In the genomic region with DNA sequence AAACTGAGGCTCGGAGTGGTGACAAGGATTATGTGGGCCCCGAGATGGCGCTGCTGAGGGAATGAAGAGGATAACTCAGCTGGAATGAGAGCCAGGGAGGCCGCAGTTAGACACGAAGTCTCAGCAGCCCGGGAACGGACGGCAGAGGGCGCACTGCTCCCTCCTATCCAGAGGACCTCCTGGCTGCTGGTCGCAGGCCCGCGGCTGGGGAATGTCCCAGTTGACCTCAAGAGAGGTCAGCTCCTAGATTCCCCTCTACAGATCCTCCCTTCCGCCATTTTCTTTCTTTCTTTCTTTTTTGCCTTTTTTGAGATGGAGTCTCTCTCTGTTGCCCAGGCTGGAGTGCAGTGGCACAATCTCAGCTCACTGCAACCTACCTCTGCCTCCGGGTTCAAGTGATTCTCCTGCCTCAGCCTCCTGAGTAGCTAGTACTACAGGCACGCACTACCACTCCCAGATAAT, we compare ENCODE assay signal across 8 cellular contexts. TPM values are rescaled to one million over a fixed set of nuclear protein-coding genes. Genes with fewer than 3 reads are reported as not detected.
DNase-seq lines count a peak whose midpoint lies in the region; ATAC-seq and TF ChIP-seq lines count a peak whose summit lies in the region.

No MANE protein-coding gene starts in this region.

- no peak overlapping the region for H3K27ac ChIP-seq in uterus

- peak; percentile 46 for DNase-seq in DMS 273 treated with DMSO at 0.1 percent for 48 hours (lab: John Stamatoyannopoulos, UW)
- DNase-seq in KG1 (lab: John Stamatoyannopoulos, UW), result peak; percentile 17
- peak; percentile 32 for DNase-seq in SHP77 treated with DMSO at 0.1 percent for 48 hours (lab: John Stamatoyannopoulos, UW)
- peak; percentile 86 for DNase-seq in activated effector memory CD4-positive, alpha-beta T cell treated with anti-CD3 and anti-CD28 coated beads, Interleukin-2, amount 50 U/mL, for 16 hours
- DNase-seq in glomerular endothelial cell (ENCODE audit: extremely low read depth, low read depth, low spot score), result peak; percentile 52
- DNase-seq in pons (ENCODE audit: low spot score), result peak; percentile 85
- DNase-seq in uterus, result peak in 1 of 2 donors; percentile 47

- no peak for ATAC-seq in GM19467 (IDR thresholded peaks at IDR 0.05; ENCODE audit: unreplicated experiment)

- no peaks in the 10 kb centered on the region for H3K4me1 ChIP-seq in uterus

- no peaks in the 10 kb centered on the region for H3K36me3 ChIP-seq in uterus

- peaks cover 0 to 4% of the 10 kb centered on the region in 2 donors for H3K9me3 ChIP-seq in uterus

- no peaks in the 10 kb centered on the region for H3K27me3 ChIP-seq in uterus

- H3K4me3 ChIP-seq in uterus, result no peak overlapping the region

- intact Hi-C loops in uterus (cut with DNase I; ENCODE audit: low total_unique reads), result no loop called here

- TF ChIP-seq CTCF in uterus (IDR thresholded peaks at IDR 0.05), result peak; percentile 30 to 58 (median 49)

- TF ChIP-seq POLR2A in uterus (IDR thresholded peaks at IDR 0.05), result no peak

RNA-seq across cellular contexts. Expression of a gene that starts 24.1 kb away (rescaled TPM):
- not detected in 2 replicates for total RNA-seq in glomerular endothelial cell
- not detected for total RNA-seq in uterus

RNA-seq across cellular contexts. Expression of a gene that starts 26.8 kb away (rescaled TPM):
- 23.9 and 30.1 TPM in 2 replicates for total RNA-seq in glomerular endothelial cell
- 10 to 100 TPM in 1 of 4 donors, 1 to 10 TPM in 3; 1.8 to 22.8 (median 5.5) TPM for total RNA-seq in uterus

RNA-seq across cellular contexts. Expression of a gene that starts 30.4 kb away (rescaled TPM):
- total RNA-seq in glomerular endothelial cell (not detected in 2 replicates), uterus (10 to 100 TPM in 2 of 4 donors, 1 to 10 TPM in 2; 2.4 to 38.0 (median 13.2) TPM)
